ENCODE assay signal across 8 cellular contexts in genomic region chr12:48118491-48118890, GRCh38. TPM values are rescaled to one million over a fixed set of nuclear protein-coding genes. Genes with fewer than 3 reads are reported as not detected.
DNase-seq lines count a peak whose midpoint lies in the region; TF ChIP-seq lines count a peak whose summit lies in the region.

No MANE protein-coding gene starts in this region.

- H3K27ac ChIP-seq in CD8-positive, alpha-beta memory T cell (ENCODE audit: low read depth, low read length), result no peak overlapping the region
- H3K27ac ChIP-seq in mammary epithelial cell (ENCODE audit: insufficient read depth, low read depth, low read length), result no peak overlapping the region

- H2AFZ ChIP-seq in Loucy (ENCODE audit: low read length) (peak overlapping the region; percentile 85; the same call in 1 of the 2 replicates), mammary epithelial cell (ENCODE audit: low read depth, low read length) (peak overlapping the region; percentile 99)

- H3K4me1 Mint-ChIP-seq in CD8-positive, alpha-beta memory T cell, result peaks cover 15 to 23% (median 19%) of the 10 kb centered on the region in 3 donors
- peaks cover 36% of the 10 kb centered on the region for H3K4me1 Mint-ChIP-seq in nephron

- WGBS in mammary epithelial cell (ENCODE audit: low coverage, missing lambda C conversion rate), result 15% methylated on average over 3 of the region's 3 CpGs

- no peaks in the 10 kb centered on the region for H3F3A ChIP-seq in Loucy (ENCODE audit: low read depth)

- peaks cover 4% of the 10 kb centered on the region for H3K4me1 ChIP-seq in CD8-positive, alpha-beta memory T cell (ENCODE audit: insufficient read depth, low read length)
- no peaks in the 10 kb centered on the region for H3K4me1 ChIP-seq in Loucy (ENCODE audit: insufficient read depth, low read length, poor library complexity, severe bottlenecking)
- H3K4me1 ChIP-seq in mammary epithelial cell (ENCODE audit: insufficient read depth, low read length), result peaks cover 11% of the 10 kb centered on the region

- no peaks in the 10 kb centered on the region for H3K9me2 ChIP-seq in Loucy (replicated peaks; ENCODE audit: low read depth, low read length)

- H3K4me3 Mint-ChIP-seq in CD8-positive, alpha-beta memory T cell, result peak overlapping the region; percentile 89 to 97 (median 92)
- H3K4me3 Mint-ChIP-seq in nephron, result peak overlapping the region; percentile 95 to 98 (median 96)

- no peak for TF ChIP-seq CTCF in Loucy (conservative IDR thresholded peaks at IDR 0.05; ENCODE audit: low read length)
- no peak for TF ChIP-seq CTCF in mammary epithelial cell (conservative IDR thresholded peaks at IDR 0.05 in 1 of 2, IDR thresholded peaks at IDR 0.05 in 1 of 2; ENCODE audit: extremely low read depth in 1 of 2, insufficient read depth in 1 of 2, low read depth in 1 of 2, low read length in 2 of 2)
- TF ChIP-seq CTCF in nephron (IDR thresholded peaks at IDR 0.05; ENCODE audit: unreplicated experiment in 3 of 3), result no peak

- no peaks in the 10 kb centered on the region for H3K79me2 ChIP-seq in Loucy (ENCODE audit: insufficient read depth, low read length)
- peaks cover 33% of the 10 kb centered on the region for H3K79me2 ChIP-seq in mammary epithelial cell (ENCODE audit: insufficient read depth, low read length)

- H3K27ac Mint-ChIP-seq in CD8-positive, alpha-beta memory T cell, result peak overlapping the region in 2 of 8 donors; percentile 25 to 82
- H3K27ac Mint-ChIP-seq in nephron, result peak overlapping the region; percentile 81 to 96 (median 96)

- in situ Hi-C loops in mammary epithelial cell (cut with MboI; ENCODE audit: low sequenced_read_pairs in 2 of 2), result no loop called here

- H4K20me1 ChIP-seq in Loucy (ENCODE audit: insufficient read depth, low read length, poor library complexity, severe bottlenecking) (no peaks in the 10 kb centered on the region), mammary epithelial cell (ENCODE audit: insufficient read depth, low read length) (no peaks in the 10 kb centered on the region)

- POLR2A ChIA-PET in CD8-positive, alpha-beta memory T cell (lab: Charles Lee), result interaction anchor here (0.9 kb wide), 1 partner anchor 11 kb away, joined by 3 read pairs; no protein-coding TSS in a partner anchor

- H3K4me2 ChIP-seq in Loucy (ENCODE audit: low read depth, low read length, poor library complexity, severe bottlenecking) (peak overlapping the region; percentile 71), mammary epithelial cell (ENCODE audit: insufficient read depth, low read depth, low read length) (peak overlapping the region; percentile 78)

- no peaks in the 10 kb centered on the region for H3K36me3 ChIP-seq in CD8-positive, alpha-beta memory T cell (ENCODE audit: insufficient read depth, low read length)
- no peaks in the 10 kb centered on the region for H3K36me3 ChIP-seq in Loucy (ENCODE audit: insufficient read depth, low read length)
- no peaks in the 10 kb centered on the region for H3K36me3 ChIP-seq in mammary epithelial cell (ENCODE audit: insufficient read depth, low read length)

- peaks cover 18 to 26% of the 10 kb centered on the region in 2 donors for H3K27me3 Mint-ChIP-seq in CD8-positive, alpha-beta memory T cell
- H3K27me3 Mint-ChIP-seq in nephron (ENCODE audit: low read depth), result peaks cover 13% of the 10 kb centered on the region

- CTCF ChIA-PET in CD8-positive, alpha-beta memory T cell (lab: Charles Lee), result no interaction called here
- CTCF ChIA-PET in mammary epithelial cell (lab: Charles Lee; ENCODE audit: low non-redundant PET), result interaction anchor here (0.6 kb wide), 1 partner anchor 169 kb away, joined by 6 read pairs; no protein-coding TSS in a partner anchor

- H3K36me3 Mint-ChIP-seq in CD8-positive, alpha-beta memory T cell, result peaks cover 0 to 6% (median 2%) of the 10 kb centered on the region in 3 donors
- H3K36me3 Mint-ChIP-seq in nephron (ENCODE audit: low read depth), result peaks cover 14% of the 10 kb centered on the region

- DNase-seq in CD8-positive, alpha-beta memory T cell, result no peak
- no peak for DNase-seq in mammary epithelial cell
- no peak for DNase-seq in glomerular visceral epithelial cell (ENCODE audit: extremely low spot score)
- DNase-seq in NCI-H2171 (lab: John Stamatoyannopoulos, UW), result no peak
- no peak for DNase-seq in CD1c-positive myeloid dendritic cell (ENCODE audit: extremely low spot score)
- DNase-seq in occipital lobe (lab: John Stamatoyannopoulos, UW), result no peak

- peaks cover 0 to 1% (median 0%) of the 10 kb centered on the region in 5 donors for H3K9me3 Mint-ChIP-seq in CD8-positive, alpha-beta memory T cell
- H3K9me3 Mint-ChIP-seq in nephron, result no peaks in the 10 kb centered on the region

- H3K9me3 ChIP-seq in CD8-positive, alpha-beta memory T cell (ENCODE audit: low read length), result no peaks in the 10 kb centered on the region
- H3K9me3 ChIP-seq in Loucy (ENCODE audit: insufficient read depth, low read depth, low read length) (no peaks in the 10 kb centered on the region), mammary epithelial cell (replicated peaks; ENCODE audit: insufficient read depth, low read length) (no peaks in the 10 kb centered on the region)

- BruUV-seq in mammary epithelial cell (replicated peaks; lab: Mats Ljungman, UMichigan), result no TSS peak

- dilution Hi-C loops in mammary epithelial cell (cut with HindIII; ENCODE audit: low sequenced_read_pairs), result no loop called here

- intact Hi-C loops in mammary epithelial cell (cut with micrococcal nuclease), result loop anchor here (5.0 kb wide), 1 partner anchor 39 kb away; the partner anchor contains the start of gene ASB8

- no peaks in the 10 kb centered on the region for H3K27me3 ChIP-seq in CD8-positive, alpha-beta memory T cell (ENCODE audit: insufficient read depth, low read length, poor library complexity, severe bottlenecking)
- H3K27me3 ChIP-seq in Loucy (ENCODE audit: insufficient read depth, low read length, poor library complexity, severe bottlenecking) (peaks cover 6% of the 10 kb centered on the region), mammary epithelial cell (ENCODE audit: insufficient read depth, low read length) (no peaks in the 10 kb centered on the region)

- H3K9ac ChIP-seq in Loucy (ENCODE audit: low read depth, low read length, poor library complexity, severe bottlenecking), result no peak overlapping the region
- H3K9ac ChIP-seq in mammary epithelial cell (ENCODE audit: insufficient read depth, low read length), result no peak overlapping the region

- H3K4me3 ChIP-seq in CD8-positive, alpha-beta memory T cell (ENCODE audit: low read length), result no peak overlapping the region
- H3K4me3 ChIP-seq in Loucy (ENCODE audit: low read length, poor library complexity, severe bottlenecking) (peak overlapping the region; percentile 84), mammary epithelial cell (replicated peaks in 1 of 3; ENCODE audit: insufficient read depth in 1 of 3, low read depth in 2 of 3, low read length in 3 of 3) (peak overlapping the region in 2 of 3 experiments; percentile 73 to 90)

RNA-seq across cellular contexts. Expression of gene PFKM, which starts 0.7 kb away (rescaled TPM):
- 10 to 100 TPM; 39.9 to 40.2 TPM for total RNA-seq in CD8-positive, alpha-beta memory T cell
- 5.4 TPM for polyA plus RNA-seq in CD8-positive, alpha-beta memory T cell
- 10 to 100 TPM; 63.2 to 82.0 TPM for total RNA-seq in mammary epithelial cell
- polyA plus RNA-seq in mammary epithelial cell, result 61.6 TPM
- polyA minus RNA-seq in mammary epithelial cell, result 86.4 TPM
- total RNA-seq in occipital lobe, result 112 TPM

RNA-seq across cellular contexts. Expression of gene SENP1, which starts 12.6 kb away (rescaled TPM):
- 10 to 100 TPM; 57.3 to 58.8 TPM for total RNA-seq in CD8-positive, alpha-beta memory T cell
- polyA plus RNA-seq in CD8-positive, alpha-beta memory T cell, result 13.4 TPM
- 10 to 100 TPM; 20.3 to 24.7 TPM for total RNA-seq in mammary epithelial cell
- 12.5 TPM for polyA plus RNA-seq in mammary epithelial cell
- 22.9 TPM for polyA minus RNA-seq in mammary epithelial cell
- total RNA-seq in occipital lobe, result 33.5 TPM

RNA-seq across cellular contexts. Expression of gene ASB8, which starts 38.8 kb away (rescaled TPM):
- 10 to 100 TPM; 32.5 to 38.1 TPM for total RNA-seq in CD8-positive, alpha-beta memory T cell
- 81.8 TPM for polyA plus RNA-seq in CD8-positive, alpha-beta memory T cell
- total RNA-seq in mammary epithelial cell, result 10 to 100 TPM; 20.4 to 20.7 TPM
- polyA plus RNA-seq in mammary epithelial cell, result 18.2 TPM
- 7.3 TPM for polyA minus RNA-seq in mammary epithelial cell
- total RNA-seq in occipital lobe, result 38.8 TPM
